Comparison of ENCODE assay signal across 9 cellular contexts in genomic region chr14:52550661-52551060, GRCh38. TPM values are rescaled to one million over a fixed set of nuclear protein-coding genes. Genes with fewer than 3 reads are reported as not detected.
DNase-seq lines count a peak whose midpoint lies in the region; ATAC-seq and TF ChIP-seq lines count a peak whose summit lies in the region.
"Had no signal": no experiment of that assay in that cellular context is flagged by ENCODE, and none has a peak within 500 bp of the region (broad histone marks: within the 10 kb centered on the region; RNA-seq: fewer than 3 reads in every experiment).

No MANE protein-coding gene starts in this region.

- peaks cover 39% of the 10 kb centered on the region for H3K4me1 Mint-ChIP-seq in activated naive CD4-positive, alpha-beta T cell treated with anti-CD3 and anti-CD28 coated beads, Interleukin-2, amount 10 ng/mL, durations not matched to agents 7 days and 5 days
- H3K4me1 Mint-ChIP-seq in T-cell: peaks cover 33 to 47% (median 34%) of the 10 kb centered on the region in 3 donors

- POLR2A ChIA-PET in T-cell (lab: Charles Lee): no interaction called here

- peak overlapping the region; percentile 87 for H3K27ac Mint-ChIP-seq in activated naive CD4-positive, alpha-beta T cell treated with anti-CD3 and anti-CD28 coated beads, Interleukin-2, amount 10 ng/mL, durations not matched to agents 7 days and 5 days
- no peak overlapping the region for H3K27ac Mint-ChIP-seq in T-cell

- peaks cover 11% of the 10 kb centered on the region for H3K36me3 Mint-ChIP-seq in activated naive CD4-positive, alpha-beta T cell treated with anti-CD3 and anti-CD28 coated beads, Interleukin-2, amount 10 ng/mL, durations not matched to agents 7 days and 5 days
- no peaks in the 10 kb centered on the region for H3K36me3 Mint-ChIP-seq in T-cell

- no peak overlapping the region for H3K9ac ChIP-seq in iPS-15b (ENCODE audit: low read depth, low read length)

- DNase-seq in activated naive CD4-positive, alpha-beta T cell treated with anti-CD3 and anti-CD28 coated beads, Interleukin-2, amount 10 ng/mL, durations not matched to agents 7 days and 5 days: no peak
- no peak for DNase-seq in activated naive CD4-positive, alpha-beta T cell (lab: John Stamatoyannopoulos, UW)
- DNase-seq in T-cell (no peak), thoracic aorta (ENCODE audit: low spot score) (no peak), SW 1271 (lab: John Stamatoyannopoulos, UW) (no peak), DMS153 (lab: John Stamatoyannopoulos, UW) (no peak)
- DNase-seq: NCI-H187 had no signal

- TF ChIP-seq CTCF in thoracic aorta (IDR thresholded peaks at IDR 0.05): no peak

- H3K4me3 Mint-ChIP-seq in activated naive CD4-positive, alpha-beta T cell treated with anti-CD3 and anti-CD28 coated beads, Interleukin-2, amount 10 ng/mL, durations not matched to agents 7 days and 5 days: peak overlapping the region; percentile 76
- peak overlapping the region; percentile 88 to 96 (median 88) for H3K4me3 Mint-ChIP-seq in T-cell

- CTCF ChIA-PET in activated naive CD4-positive, alpha-beta T cell treated with anti-CD3 and anti-CD28 coated beads, Interleukin-2, amount 10 ng/mL, durations not matched to agents 7 days and 5 days (lab: Charles Lee): interaction anchor here (0.6 to 1.1 kb wide), 4 partner anchors 7 to 399 kb away, joined by 3 to 4 read pairs (median 4); no protein-coding TSS in a partner anchor
- CTCF ChIA-PET in T-cell (lab: Charles Lee): interaction anchor here (0.6 to 0.7 kb wide), 2 partner anchors 93 to 123 kb away, joined by 3 to 5 read pairs; no protein-coding TSS in a partner anchor

- no peak for ATAC-seq in T-cell (replicated peaks in 1 of 4)
- ATAC-seq in thoracic aorta (ENCODE audit: insufficient number of reproducible peaks, low FRiP score, low read depth): no peak
- ATAC-seq in HG03097 (IDR thresholded peaks at IDR 0.05; ENCODE audit: low FRiP score, unreplicated experiment): no peak

- peaks cover 11% of the 10 kb centered on the region for H3K27me3 ChIP-seq in iPS-15b (ENCODE audit: control insufficient read depth, insufficient read depth, low read length)
- no peaks in the 10 kb centered on the region for H3K27me3 ChIP-seq in thoracic aorta (replicated peaks; ENCODE audit: insufficient read depth)

- H3K27ac ChIP-seq in thoracic aorta: no peak overlapping the region

- H3K9me3 ChIP-seq in iPS-15b (ENCODE audit: control insufficient read depth, insufficient read depth, low read length) (no peaks in the 10 kb centered on the region), thoracic aorta (no peaks in the 10 kb centered on the region)

- peaks cover 4% of the 10 kb centered on the region for H3K4me1 ChIP-seq in iPS-15b (ENCODE audit: control insufficient read depth, insufficient read depth, low read length)
- H3K4me1 ChIP-seq in thoracic aorta (ENCODE audit: control insufficient read depth in 1 of 2, low read depth in 2 of 2): peaks cover 12 to 47% of the 10 kb centered on the region in 2 donors

- H3K4me3 ChIP-seq in iPS-15b (ENCODE audit: low read depth, low read length) (peak overlapping the region; percentile 85), thoracic aorta (peak overlapping the region; percentile 82)

- H3K27me3 Mint-ChIP-seq in activated naive CD4-positive, alpha-beta T cell treated with anti-CD3 and anti-CD28 coated beads, Interleukin-2, amount 10 ng/mL, durations not matched to agents 7 days and 5 days: no peaks in the 10 kb centered on the region
- peaks cover 0 to 7% of the 10 kb centered on the region in 2 donors for H3K27me3 Mint-ChIP-seq in T-cell

- H3K36me3 ChIP-seq in iPS-15b (ENCODE audit: control insufficient read depth, insufficient read depth, low read length) (no peaks in the 10 kb centered on the region), thoracic aorta (no peaks in the 10 kb centered on the region)

- H3K9me3 Mint-ChIP-seq in activated naive CD4-positive, alpha-beta T cell treated with anti-CD3 and anti-CD28 coated beads, Interleukin-2, amount 10 ng/mL, durations not matched to agents 7 days and 5 days: no peaks in the 10 kb centered on the region
- H3K9me3 Mint-ChIP-seq in T-cell: no peaks in the 10 kb centered on the region

RNA-seq across cellular contexts. Expression of gene TXNDC16, which starts 1.6 kb away (rescaled TPM):
- 10 to 100 TPM in 1 of 5 donors, 1 to 10 TPM in 4; 6.0 to 12.4 (median 9.0) TPM for total RNA-seq in T-cell
- total RNA-seq in thoracic aorta: 10 to 100 TPM in 1 of 2 donors, 1 to 10 TPM in 1; 8.1 to 10.5 TPM

RNA-seq across cellular contexts. Expression of gene GPR137C, which starts 2.0 kb away (rescaled TPM):
- total RNA-seq in T-cell (under 1 TPM in 3 of 5 donors, not detected in 2; 0.13 to 0.33 (median 0.15) TPM), thoracic aorta (under 1 TPM; 0.14 to 0.99 TPM)
